Comparison of ENCODE assay signal across 1 cellular context in the genomic region with DNA sequence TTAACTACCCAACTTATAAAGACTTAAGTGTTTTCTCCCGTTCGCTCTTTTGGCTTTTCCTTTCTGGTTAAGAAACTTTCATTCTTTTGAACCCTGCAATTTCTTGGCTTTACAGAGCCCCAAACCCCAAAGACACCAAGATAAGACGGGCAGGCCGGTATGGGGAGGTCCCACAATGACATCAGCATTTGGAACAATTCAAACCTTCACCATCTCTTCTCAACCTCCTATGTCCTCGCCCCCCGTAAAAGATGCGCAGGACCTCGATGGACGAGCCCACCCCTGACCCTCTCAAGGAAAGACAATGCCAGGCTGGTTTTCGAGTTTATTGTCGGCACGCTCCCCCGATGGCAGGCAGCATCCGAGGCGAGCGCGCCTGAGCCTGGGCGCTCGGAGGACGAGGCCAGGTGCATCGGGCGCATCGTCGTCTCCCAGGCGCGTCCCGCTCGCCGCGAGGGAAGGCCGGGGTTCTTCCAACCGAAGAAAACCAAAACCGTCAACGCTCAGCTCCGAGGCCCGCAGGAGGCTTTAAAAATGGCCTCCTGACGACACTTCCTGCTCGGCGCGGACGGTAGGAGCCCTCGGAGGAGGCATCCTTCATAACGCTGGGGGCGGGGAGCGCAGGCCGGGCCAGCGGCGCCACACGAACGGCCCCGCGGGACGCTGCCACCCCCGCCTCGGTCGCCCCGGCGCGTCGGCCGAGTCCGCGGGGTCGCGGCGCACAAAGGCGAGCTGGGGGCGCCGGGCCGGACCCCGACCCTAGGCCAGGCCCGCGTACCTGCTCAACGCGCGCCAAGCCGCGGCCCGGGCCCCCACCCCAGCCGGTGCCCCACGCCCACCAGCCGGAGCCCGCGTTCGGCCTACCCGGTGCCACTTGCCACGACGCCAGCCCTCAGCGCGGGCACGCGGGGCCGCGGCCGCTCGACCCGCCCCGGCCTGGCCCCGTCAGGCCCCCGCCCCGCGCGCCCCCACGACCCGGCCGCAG.
A peak's percentile ranks its signal among the peaks of the same experiment; 100 is the strongest.
TF ChIP-seq lines count a peak whose summit lies in the region.

No MANE protein-coding gene starts in this region.

TF ChIP-seq in WTC11, 78 proteins besides CTCF, POLR2A, EP300 and RAD21 (continued from another document and continues in another):
- TF ChIP-seq, protein P1, sequence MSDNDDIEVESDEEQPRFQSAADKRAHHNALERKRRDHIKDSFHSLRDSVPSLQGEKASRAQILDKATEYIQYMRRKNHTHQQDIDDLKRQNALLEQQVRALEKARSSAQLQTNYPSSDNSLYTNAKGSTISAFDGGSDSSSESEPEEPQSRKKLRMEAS (CRISPR knock-in tag; IDR thresholded peaks at IDR 0.05), result peak; percentile 89
- TF ChIP-seq ZNF138 (CRISPR knock-in tag; conservative IDR thresholded peaks at IDR 0.05), result no peak
- TF ChIP-seq, protein P2, sequence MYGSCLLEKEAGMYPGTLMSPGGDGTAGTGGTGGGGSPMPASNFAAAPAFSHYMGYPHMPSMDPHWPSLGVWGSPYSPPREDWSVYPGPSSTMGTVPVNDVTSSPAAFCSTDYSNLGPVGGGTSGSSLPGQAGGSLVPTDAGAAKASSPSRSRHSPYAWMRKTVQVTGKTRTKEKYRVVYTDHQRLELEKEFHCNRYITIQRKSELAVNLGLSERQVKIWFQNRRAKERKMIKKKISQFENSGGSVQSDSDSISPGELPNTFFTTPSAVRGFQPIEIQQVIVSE (CRISPR knock-in tag; IDR thresholded peaks at IDR 0.05; ENCODE audit: borderline replicate concordance), result no peak
- no peak for TF ChIP-seq FOXJ3 (CRISPR knock-in tag; IDR thresholded peaks at IDR 0.05; ENCODE audit: borderline replicate concordance)
- TF ChIP-seq, protein P3, sequence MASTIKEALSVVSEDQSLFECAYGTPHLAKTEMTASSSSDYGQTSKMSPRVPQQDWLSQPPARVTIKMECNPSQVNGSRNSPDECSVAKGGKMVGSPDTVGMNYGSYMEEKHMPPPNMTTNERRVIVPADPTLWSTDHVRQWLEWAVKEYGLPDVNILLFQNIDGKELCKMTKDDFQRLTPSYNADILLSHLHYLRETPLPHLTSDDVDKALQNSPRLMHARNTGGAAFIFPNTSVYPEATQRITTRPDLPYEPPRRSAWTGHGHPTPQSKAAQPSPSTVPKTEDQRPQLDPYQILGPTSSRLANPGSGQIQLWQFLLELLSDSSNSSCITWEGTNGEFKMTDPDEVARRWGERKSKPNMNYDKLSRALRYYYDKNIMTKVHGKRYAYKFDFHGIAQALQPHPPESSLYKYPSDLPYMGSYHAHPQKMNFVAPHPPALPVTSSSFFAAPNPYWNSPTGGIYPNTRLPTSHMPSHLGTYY (CRISPR knock-in tag; IDR thresholded peaks at IDR 0.05), result no peak
- TF ChIP-seq, protein P4, sequence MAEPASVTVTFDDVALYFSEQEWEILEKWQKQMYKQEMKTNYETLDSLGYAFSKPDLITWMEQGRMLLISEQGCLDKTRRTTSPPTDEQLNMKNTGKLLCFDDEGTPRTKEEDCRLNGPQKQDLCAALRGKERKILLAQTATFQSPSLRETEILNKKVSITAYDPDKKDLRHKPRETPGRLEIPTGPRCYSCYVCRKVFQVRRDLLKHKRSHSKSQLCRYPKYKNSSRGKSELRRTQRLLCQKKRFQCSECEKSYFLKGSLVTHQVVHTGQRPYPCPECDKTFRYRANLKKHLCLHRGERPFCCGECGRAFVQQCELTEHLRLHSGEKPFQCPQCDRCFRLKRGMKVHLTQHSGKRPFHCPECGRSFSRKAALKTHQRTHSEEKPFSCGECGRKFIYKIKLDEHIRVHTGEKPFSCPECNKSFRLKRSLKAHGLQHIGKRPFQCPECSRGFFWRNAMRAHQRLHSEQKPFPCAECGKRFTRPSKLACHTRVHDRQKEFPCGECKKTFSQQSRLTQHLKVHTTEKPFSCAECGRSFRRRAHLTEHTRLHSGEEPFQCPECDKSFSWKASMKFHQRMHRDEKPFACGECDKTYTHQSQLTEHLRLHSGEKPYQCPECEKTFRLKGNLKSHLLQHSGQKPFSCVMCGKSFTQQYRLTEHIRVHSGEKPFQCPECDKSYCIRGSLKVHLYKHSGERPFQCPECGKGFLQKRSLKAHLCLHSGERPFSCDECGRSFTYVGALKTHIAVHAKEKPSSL (CRISPR knock-in tag; conservative IDR thresholded peaks at IDR 0.05), result no peak
- TF ChIP-seq, protein P5, sequence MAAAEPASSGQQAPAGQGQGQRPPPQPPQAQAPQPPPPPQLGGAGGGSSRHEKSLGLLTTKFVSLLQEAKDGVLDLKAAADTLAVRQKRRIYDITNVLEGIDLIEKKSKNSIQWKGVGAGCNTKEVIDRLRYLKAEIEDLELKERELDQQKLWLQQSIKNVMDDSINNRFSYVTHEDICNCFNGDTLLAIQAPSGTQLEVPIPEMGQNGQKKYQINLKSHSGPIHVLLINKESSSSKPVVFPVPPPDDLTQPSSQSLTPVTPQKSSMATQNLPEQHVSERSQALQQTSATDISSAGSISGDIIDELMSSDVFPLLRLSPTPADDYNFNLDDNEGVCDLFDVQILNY (CRISPR knock-in tag; IDR thresholded peaks at IDR 0.05), result no peak
- TF ChIP-seq, protein P6, sequence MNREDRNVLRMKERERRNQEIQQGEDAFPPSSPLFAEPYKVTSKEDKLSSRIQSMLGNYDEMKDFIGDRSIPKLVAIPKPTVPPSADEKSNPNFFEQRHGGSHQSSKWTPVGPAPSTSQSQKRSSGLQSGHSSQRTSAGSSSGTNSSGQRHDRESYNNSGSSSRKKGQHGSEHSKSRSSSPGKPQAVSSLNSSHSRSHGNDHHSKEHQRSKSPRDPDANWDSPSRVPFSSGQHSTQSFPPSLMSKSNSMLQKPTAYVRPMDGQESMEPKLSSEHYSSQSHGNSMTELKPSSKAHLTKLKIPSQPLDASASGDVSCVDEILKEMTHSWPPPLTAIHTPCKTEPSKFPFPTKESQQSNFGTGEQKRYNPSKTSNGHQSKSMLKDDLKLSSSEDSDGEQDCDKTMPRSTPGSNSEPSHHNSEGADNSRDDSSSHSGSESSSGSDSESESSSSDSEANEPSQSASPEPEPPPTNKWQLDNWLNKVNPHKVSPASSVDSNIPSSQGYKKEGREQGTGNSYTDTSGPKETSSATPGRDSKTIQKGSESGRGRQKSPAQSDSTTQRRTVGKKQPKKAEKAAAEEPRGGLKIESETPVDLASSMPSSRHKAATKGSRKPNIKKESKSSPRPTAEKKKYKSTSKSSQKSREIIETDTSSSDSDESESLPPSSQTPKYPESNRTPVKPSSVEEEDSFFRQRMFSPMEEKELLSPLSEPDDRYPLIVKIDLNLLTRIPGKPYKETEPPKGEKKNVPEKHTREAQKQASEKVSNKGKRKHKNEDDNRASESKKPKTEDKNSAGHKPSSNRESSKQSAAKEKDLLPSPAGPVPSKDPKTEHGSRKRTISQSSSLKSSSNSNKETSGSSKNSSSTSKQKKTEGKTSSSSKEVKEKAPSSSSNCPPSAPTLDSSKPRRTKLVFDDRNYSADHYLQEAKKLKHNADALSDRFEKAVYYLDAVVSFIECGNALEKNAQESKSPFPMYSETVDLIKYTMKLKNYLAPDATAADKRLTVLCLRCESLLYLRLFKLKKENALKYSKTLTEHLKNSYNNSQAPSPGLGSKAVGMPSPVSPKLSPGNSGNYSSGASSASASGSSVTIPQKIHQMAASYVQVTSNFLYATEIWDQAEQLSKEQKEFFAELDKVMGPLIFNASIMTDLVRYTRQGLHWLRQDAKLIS (CRISPR knock-in tag; IDR thresholded peaks at IDR 0.05; ENCODE audit: borderline replicate concordance), result no peak
- TF ChIP-seq, protein P7, sequence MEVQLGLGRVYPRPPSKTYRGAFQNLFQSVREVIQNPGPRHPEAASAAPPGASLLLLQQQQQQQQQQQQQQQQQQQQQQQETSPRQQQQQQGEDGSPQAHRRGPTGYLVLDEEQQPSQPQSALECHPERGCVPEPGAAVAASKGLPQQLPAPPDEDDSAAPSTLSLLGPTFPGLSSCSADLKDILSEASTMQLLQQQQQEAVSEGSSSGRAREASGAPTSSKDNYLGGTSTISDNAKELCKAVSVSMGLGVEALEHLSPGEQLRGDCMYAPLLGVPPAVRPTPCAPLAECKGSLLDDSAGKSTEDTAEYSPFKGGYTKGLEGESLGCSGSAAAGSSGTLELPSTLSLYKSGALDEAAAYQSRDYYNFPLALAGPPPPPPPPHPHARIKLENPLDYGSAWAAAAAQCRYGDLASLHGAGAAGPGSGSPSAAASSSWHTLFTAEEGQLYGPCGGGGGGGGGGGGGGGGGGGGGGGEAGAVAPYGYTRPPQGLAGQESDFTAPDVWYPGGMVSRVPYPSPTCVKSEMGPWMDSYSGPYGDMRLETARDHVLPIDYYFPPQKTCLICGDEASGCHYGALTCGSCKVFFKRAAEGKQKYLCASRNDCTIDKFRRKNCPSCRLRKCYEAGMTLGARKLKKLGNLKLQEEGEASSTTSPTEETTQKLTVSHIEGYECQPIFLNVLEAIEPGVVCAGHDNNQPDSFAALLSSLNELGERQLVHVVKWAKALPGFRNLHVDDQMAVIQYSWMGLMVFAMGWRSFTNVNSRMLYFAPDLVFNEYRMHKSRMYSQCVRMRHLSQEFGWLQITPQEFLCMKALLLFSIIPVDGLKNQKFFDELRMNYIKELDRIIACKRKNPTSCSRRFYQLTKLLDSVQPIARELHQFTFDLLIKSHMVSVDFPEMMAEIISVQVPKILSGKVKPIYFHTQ (CRISPR knock-in tag; IDR thresholded peaks at IDR 0.05), result no peak
- TF ChIP-seq, protein P8, sequence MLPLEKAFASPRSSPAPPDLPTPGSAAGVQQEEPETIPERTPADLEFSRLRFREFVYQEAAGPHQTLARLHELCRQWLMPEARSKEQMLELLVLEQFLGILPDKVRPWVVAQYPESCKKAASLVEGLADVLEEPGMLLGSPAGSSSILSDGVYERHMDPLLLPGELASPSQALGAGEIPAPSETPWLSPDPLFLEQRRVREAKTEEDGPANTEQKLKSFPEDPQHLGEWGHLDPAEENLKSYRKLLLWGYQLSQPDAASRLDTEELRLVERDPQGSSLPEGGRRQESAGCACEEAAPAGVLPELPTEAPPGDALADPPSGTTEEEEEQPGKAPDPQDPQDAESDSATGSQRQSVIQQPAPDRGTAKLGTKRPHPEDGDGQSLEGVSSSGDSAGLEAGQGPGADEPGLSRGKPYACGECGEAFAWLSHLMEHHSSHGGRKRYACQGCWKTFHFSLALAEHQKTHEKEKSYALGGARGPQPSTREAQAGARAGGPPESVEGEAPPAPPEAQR (CRISPR knock-in tag; IDR thresholded peaks at IDR 0.05), result no peak
- TF ChIP-seq GRHL2 (CRISPR knock-in tag; IDR thresholded peaks at IDR 0.05; ENCODE audit: insufficient replicate concordance, severe bottlenecking), result no peak
- TF ChIP-seq, protein P9, sequence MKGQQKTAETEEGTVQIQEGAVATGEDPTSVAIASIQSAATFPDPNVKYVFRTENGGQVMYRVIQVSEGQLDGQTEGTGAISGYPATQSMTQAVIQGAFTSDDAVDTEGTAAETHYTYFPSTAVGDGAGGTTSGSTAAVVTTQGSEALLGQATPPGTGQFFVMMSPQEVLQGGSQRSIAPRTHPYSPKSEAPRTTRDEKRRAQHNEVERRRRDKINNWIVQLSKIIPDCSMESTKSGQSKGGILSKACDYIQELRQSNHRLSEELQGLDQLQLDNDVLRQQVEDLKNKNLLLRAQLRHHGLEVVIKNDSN (CRISPR knock-in tag; IDR thresholded peaks at IDR 0.05), result peak; percentile 25; the same call in 1 of the 2 replicates
- TF ChIP-seq, protein P10, sequence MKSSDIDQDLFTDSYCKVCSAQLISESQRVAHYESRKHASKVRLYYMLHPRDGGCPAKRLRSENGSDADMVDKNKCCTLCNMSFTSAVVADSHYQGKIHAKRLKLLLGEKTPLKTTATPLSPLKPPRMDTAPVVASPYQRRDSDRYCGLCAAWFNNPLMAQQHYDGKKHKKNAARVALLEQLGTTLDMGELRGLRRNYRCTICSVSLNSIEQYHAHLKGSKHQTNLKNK (CRISPR knock-in tag; IDR thresholded peaks at IDR 0.05), result no peak
- TF ChIP-seq ZNF317 (CRISPR knock-in tag; IDR thresholded peaks at IDR 0.05; ENCODE audit: borderline replicate concordance, low read depth), result no peak
- TF ChIP-seq HMGA2 (CRISPR knock-in tag; IDR thresholded peaks at IDR 0.05), result no peak
- TF ChIP-seq FOXK1 (CRISPR knock-in tag; IDR thresholded peaks at IDR 0.05), result peak; percentile 60
- TF ChIP-seq, protein P11, sequence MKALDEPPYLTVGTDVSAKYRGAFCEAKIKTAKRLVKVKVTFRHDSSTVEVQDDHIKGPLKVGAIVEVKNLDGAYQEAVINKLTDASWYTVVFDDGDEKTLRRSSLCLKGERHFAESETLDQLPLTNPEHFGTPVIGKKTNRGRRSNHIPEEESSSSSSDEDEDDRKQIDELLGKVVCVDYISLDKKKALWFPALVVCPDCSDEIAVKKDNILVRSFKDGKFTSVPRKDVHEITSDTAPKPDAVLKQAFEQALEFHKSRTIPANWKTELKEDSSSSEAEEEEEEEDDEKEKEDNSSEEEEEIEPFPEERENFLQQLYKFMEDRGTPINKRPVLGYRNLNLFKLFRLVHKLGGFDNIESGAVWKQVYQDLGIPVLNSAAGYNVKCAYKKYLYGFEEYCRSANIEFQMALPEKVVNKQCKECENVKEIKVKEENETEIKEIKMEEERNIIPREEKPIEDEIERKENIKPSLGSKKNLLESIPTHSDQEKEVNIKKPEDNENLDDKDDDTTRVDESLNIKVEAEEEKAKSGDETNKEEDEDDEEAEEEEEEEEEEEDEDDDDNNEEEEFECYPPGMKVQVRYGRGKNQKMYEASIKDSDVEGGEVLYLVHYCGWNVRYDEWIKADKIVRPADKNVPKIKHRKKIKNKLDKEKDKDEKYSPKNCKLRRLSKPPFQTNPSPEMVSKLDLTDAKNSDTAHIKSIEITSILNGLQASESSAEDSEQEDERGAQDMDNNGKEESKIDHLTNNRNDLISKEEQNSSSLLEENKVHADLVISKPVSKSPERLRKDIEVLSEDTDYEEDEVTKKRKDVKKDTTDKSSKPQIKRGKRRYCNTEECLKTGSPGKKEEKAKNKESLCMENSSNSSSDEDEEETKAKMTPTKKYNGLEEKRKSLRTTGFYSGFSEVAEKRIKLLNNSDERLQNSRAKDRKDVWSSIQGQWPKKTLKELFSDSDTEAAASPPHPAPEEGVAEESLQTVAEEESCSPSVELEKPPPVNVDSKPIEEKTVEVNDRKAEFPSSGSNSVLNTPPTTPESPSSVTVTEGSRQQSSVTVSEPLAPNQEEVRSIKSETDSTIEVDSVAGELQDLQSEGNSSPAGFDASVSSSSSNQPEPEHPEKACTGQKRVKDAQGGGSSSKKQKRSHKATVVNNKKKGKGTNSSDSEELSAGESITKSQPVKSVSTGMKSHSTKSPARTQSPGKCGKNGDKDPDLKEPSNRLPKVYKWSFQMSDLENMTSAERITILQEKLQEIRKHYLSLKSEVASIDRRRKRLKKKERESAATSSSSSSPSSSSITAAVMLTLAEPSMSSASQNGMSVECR (CRISPR knock-in tag; IDR thresholded peaks at IDR 0.05; ENCODE audit: borderline replicate concordance), result peak; percentile 17; the same call in 1 of the 2 replicates
- TF ChIP-seq OVOL2 (CRISPR knock-in tag; IDR thresholded peaks at IDR 0.05; ENCODE audit: borderline replicate concordance), result no peak
- TF ChIP-seq, protein P12, sequence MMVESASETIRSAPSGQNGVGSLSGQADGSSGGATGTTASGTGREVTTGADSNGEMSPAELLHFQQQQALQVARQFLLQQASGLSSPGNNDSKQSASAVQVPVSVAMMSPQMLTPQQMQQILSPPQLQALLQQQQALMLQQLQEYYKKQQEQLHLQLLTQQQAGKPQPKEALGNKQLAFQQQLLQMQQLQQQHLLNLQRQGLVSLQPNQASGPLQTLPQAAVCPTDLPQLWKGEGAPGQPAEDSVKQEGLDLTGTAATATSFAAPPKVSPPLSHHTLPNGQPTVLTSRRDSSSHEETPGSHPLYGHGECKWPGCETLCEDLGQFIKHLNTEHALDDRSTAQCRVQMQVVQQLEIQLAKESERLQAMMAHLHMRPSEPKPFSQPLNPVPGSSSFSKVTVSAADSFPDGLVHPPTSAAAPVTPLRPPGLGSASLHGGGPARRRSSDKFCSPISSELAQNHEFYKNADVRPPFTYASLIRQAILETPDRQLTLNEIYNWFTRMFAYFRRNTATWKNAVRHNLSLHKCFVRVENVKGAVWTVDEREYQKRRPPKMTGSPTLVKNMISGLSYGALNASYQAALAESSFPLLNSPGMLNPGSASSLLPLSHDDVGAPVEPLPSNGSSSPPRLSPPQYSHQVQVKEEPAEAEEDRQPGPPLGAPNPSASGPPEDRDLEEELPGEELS (CRISPR knock-in tag; IDR thresholded peaks at IDR 0.05), result peak; percentile 67; the same call in 1 of the 2 replicates
- TF ChIP-seq TP53 (CRISPR knock-in tag; IDR thresholded peaks at IDR 0.05), result peak; percentile 37; the same call in 1 of the 2 replicates
- TF ChIP-seq ZNF396 (CRISPR knock-in tag; IDR thresholded peaks at IDR 0.05; ENCODE audit: borderline replicate concordance), result no peak
